ENCODE assay signal across 8 cellular contexts in genomic region chrX:386768-387575, GRCh38.
A peak's percentile ranks its signal among the peaks of the same experiment; 100 is the strongest.
DNase-seq lines count a peak whose midpoint lies in the region; ATAC-seq and TF ChIP-seq lines count a peak whose summit lies in the region.

Gene PPP2R3B, minus strand, starts transcription at chrX:386907. Its CDS starts 216 bp downstream, at chrX:386691.

- peak; percentile 98 for DNase-seq in activated gamma-delta T cell treated with Interleukin-2 at 50 U/mL for 16 hours
- DNase-seq in activated gamma-delta T cell (lab: John Stamatoyannopoulos, UW): no peak
- peak; percentile 98 for DNase-seq in WERI-Rb-1
- peak; percentile 99 for DNase-seq in choroid plexus epithelial cell (ENCODE audit: low read depth)
- DNase-seq in left kidney (ENCODE audit: low read depth, low spot score): peak; percentile 99
- peak; percentile 95 to 97 for DNase-seq in stimulated activated CD4-positive, alpha-beta T cell treated with anti-CD3 and anti-CD28 coated beads, Interleukin-2, amount 100 ng/mL, for 48 hours
- no peak for DNase-seq in NCI-H1694 (lab: John Stamatoyannopoulos, UW)

- no peaks in the 10 kb centered on the region for H3K27me3 ChIP-seq in WERI-Rb-1 (ENCODE audit: insufficient read depth, low read depth, severe bottlenecking)

- no peaks in the 10 kb centered on the region for H3K9me3 ChIP-seq in WERI-Rb-1 (ENCODE audit: severe bottlenecking)

- peak; percentile 95 for ATAC-seq in HG03280 (IDR thresholded peaks at IDR 0.05; ENCODE audit: unreplicated experiment)

- peak within 1 kb of the TSS; percentile 100 for H3K27ac ChIP-seq in WERI-Rb-1

- H3K4me3 ChIP-seq in WERI-Rb-1 (ENCODE audit: low read depth, low read length): peak within 1 kb of the TSS; percentile 92
- peak within 1 kb of the TSS; percentile 95 for H3K4me3 ChIP-seq in choroid plexus epithelial cell (ENCODE audit: low read depth, low read length)

- TF ChIP-seq CTCF in WERI-Rb-1 (IDR thresholded peaks at IDR 0.05; ENCODE audit: low read depth, low read length) (no peak), choroid plexus epithelial cell (conservative IDR thresholded peaks at IDR 0.05; ENCODE audit: low read depth, low read length) (no peak)

- H3K36me3 ChIP-seq in WERI-Rb-1: peaks cover 5% of the 10 kb centered on the region

Comparison
In these comparisons a context has a peak if more than half of its experiments do, and no peak if none do; other contexts are left out.
1. DNase-seq: peak in activated gamma-delta T cell treated with Interleukin-2 at 50 U/mL for 16 hours (single experiment), WERI-Rb-1 (single experiment), choroid plexus epithelial cell (single experiment), left kidney (single experiment) and stimulated activated CD4-positive, alpha-beta T cell treated with anti-CD3 and anti-CD28 coated beads, Interleukin-2, amount 100 ng/mL, for 48 hours (2 of 2); none in activated gamma-delta T cell (single experiment) and NCI-H1694 (single experiment).